ENCODE assay signal across 20 cellular contexts in genomic region chr20:35116258-35116657, GRCh38. TPM values are rescaled to one million over a fixed set of nuclear protein-coding genes. Genes with fewer than 3 reads are reported as not detected.
DNase-seq lines count a peak whose midpoint lies in the region; ATAC-seq, FAIRE-seq and TF ChIP-seq lines count a peak whose summit lies in the region.
"Had no signal": no experiment of that assay in that cellular context is flagged by ENCODE, and none has a peak within 500 bp of the region (broad histone marks: within the 10 kb centered on the region; RNA-seq: fewer than 3 reads in every experiment).

No MANE protein-coding gene starts in this region.

- H3K36me3 Mint-ChIP-seq in activated CD4-positive, alpha-beta T cell treated with anti-CD3 and anti-CD28 coated beads, Interleukin-2, amount 10 ng/mL, durations not matched to agents 24 days and 14 days (ENCODE audit: low read depth) = peaks cover 47% of the 10 kb centered on the region
- peaks cover 30% of the 10 kb centered on the region for H3K36me3 Mint-ChIP-seq in WTC11
- H3K36me3 Mint-ChIP-seq in naive thymus-derived CD4-positive, alpha-beta T cell = peaks cover 13 to 44% (median 30%) of the 10 kb centered on the region in 5 donors

- peak overlapping the region; percentile 43 for H3K27ac Mint-ChIP-seq in activated CD4-positive, alpha-beta T cell treated with anti-CD3 and anti-CD28 coated beads, Interleukin-2, amount 10 ng/mL, durations not matched to agents 24 days and 14 days
- H3K27ac Mint-ChIP-seq in WTC11 = peak overlapping the region; percentile 67; the same call in 1 of the 2 replicates
- H3K27ac Mint-ChIP-seq in naive thymus-derived CD4-positive, alpha-beta T cell = peak overlapping the region in 5 of 9 donors; percentile 10 to 56 (median 41)
- H3K27ac Mint-ChIP-seq: type B pancreatic cell had no signal

- TF ChIP-seq RAD21 in A549 (conservative IDR thresholded peaks at IDR 0.05 in 1 of 2, IDR thresholded peaks at IDR 0.05 in 1 of 2) = no peak

- no peaks in the 10 kb centered on the region for H3K27me3 Mint-ChIP-seq in activated CD4-positive, alpha-beta T cell treated with anti-CD3 and anti-CD28 coated beads, Interleukin-2, amount 10 ng/mL, durations not matched to agents 24 days and 14 days
- no peaks in the 10 kb centered on the region for H3K27me3 Mint-ChIP-seq in WTC11 (ENCODE audit: low read depth)
- no peaks in the 10 kb centered on the region for H3K27me3 Mint-ChIP-seq in naive thymus-derived CD4-positive, alpha-beta T cell
- H3K27me3 Mint-ChIP-seq: naive B cell, type B pancreatic cell had no signal

- peaks cover 4 to 55% (median 11%) of the 10 kb centered on the region in 3 experiments for H3K36me3 ChIP-seq in naive thymus-derived CD4-positive, alpha-beta T cell (ENCODE audit: control insufficient read depth in 2 of 3, insufficient read depth in 3 of 3, low read length in 3 of 3)

- H3K27ac ChIP-seq in A549 = peak overlapping the region in 1 of 2 experiments; percentile 26; a peak in 1 of 6 replicates
- H3K27ac ChIP-seq in naive thymus-derived CD4-positive, alpha-beta T cell (ENCODE audit: low read depth, low read length) = no peak overlapping the region
- H3K27ac ChIP-seq: C4-2B, PC-9, psoas muscle had no signal

- no peak overlapping the region for H3K4me2 ChIP-seq in A549
- H3K4me2 ChIP-seq: PC-9 had no signal

- H3K9me3 Mint-ChIP-seq in activated CD4-positive, alpha-beta T cell treated with anti-CD3 and anti-CD28 coated beads, Interleukin-2, amount 10 ng/mL, durations not matched to agents 24 days and 14 days = no peaks in the 10 kb centered on the region
- H3K9me3 Mint-ChIP-seq in WTC11 = no peaks in the 10 kb centered on the region
- H3K9me3 Mint-ChIP-seq in naive thymus-derived CD4-positive, alpha-beta T cell = peaks cover 0 to 3% (median 0%) of the 10 kb centered on the region in 11 donors
- H3K9me3 Mint-ChIP-seq: naive B cell, type B pancreatic cell had no signal

- ATAC-seq in A549 (no peak; a peak in 1 of 6 replicates), WTC11 (no peak), HG03520 (IDR thresholded peaks at IDR 0.05; ENCODE audit: unreplicated experiment) (no peak)
- ATAC-seq in naive thymus-derived CD4-positive, alpha-beta T cell = no peak
- ATAC-seq: activated CD4-positive, CD25-positive, alpha-beta regulatory T cell treated with anti-CD3 and anti-CD28 coated beads, Interleukin-2, amount 50 U/mL, for 24 hours; psoas muscle had no signal

- CTCF ChIA-PET in A549 (lab: Yijun Ruan, JAX) (interaction anchor here (0.7 to 1.6 kb wide), 5 partner anchors 17 to 226 kb away, joined by 3 to 4 read pairs (median 3); no protein-coding TSS in a partner anchor), WTC11 (lab: Charles Lee) (interaction anchor here (0.6 to 1.6 kb wide), 3 partner anchors 20 to 102 kb away, joined by 3 to 4 read pairs (median 3); no protein-coding TSS in a partner anchor)
- CTCF ChIA-PET in naive thymus-derived CD4-positive, alpha-beta T cell (lab: Charles Lee) = interaction anchor here (0.6 kb wide), 1 partner anchor 33 kb away, joined by 3 read pairs; no protein-coding TSS in a partner anchor

- in situ Hi-C loops in ACHN (cut with HindIII; ENCODE audit: low pct_ligation_motif_present, low pct_unique_long_range_greater_than_20kb, low sequenced_read_pairs) = no loop called here

- no peak overlapping the region for H3K4me3 ChIP-seq in A549
- no peak overlapping the region for H3K4me3 ChIP-seq in naive thymus-derived CD4-positive, alpha-beta T cell (ENCODE audit: low read length)
- H3K4me3 ChIP-seq: PC-9, psoas muscle had no signal

- FAIRE-seq in A549 (lab: Jason Lieb, UNC) = no peak
- FAIRE-seq: A204.1, islet of Langerhans had no signal

- no peak for TF ChIP-seq POLR2A in A549 (IDR thresholded peaks at IDR 0.05; ENCODE audit: low read length)

- intact Hi-C loops in activated CD4-positive, alpha-beta T cell treated with anti-CD3 and anti-CD28 coated beads, Interleukin-2, amount 10 ng/mL, durations not matched to agents 24 days and 14 days (cut with micrococcal nuclease) = no loop called here
- intact Hi-C loops in naive thymus-derived CD4-positive, alpha-beta T cell (cut with micrococcal nuclease) = no loop called here

- no peak for TF ChIP-seq CTCF in A549 (IDR thresholded peaks at IDR 0.05)
- no peak for TF ChIP-seq CTCF in WTC11 (IDR thresholded peaks at IDR 0.05)

- H3K9me3 ChIP-seq in A549 = no peaks in the 10 kb centered on the region
- no peaks in the 10 kb centered on the region for H3K9me3 ChIP-seq in naive thymus-derived CD4-positive, alpha-beta T cell (ENCODE audit: control insufficient read depth in 2 of 3, low read length in 3 of 3)
- H3K9me3 ChIP-seq: psoas muscle had no signal

- 91% methylated on average over 4 of the region's 4 CpGs for WGBS in A549 (ENCODE audit: missing lambda C conversion rate)

- H3K27me3 ChIP-seq in naive thymus-derived CD4-positive, alpha-beta T cell (ENCODE audit: control insufficient read depth in 2 of 2, insufficient read depth in 2 of 2, low read length in 2 of 2) = no peaks in the 10 kb centered on the region

- DNase-seq in activated CD4-positive, alpha-beta T cell treated with anti-CD3 and anti-CD28 coated beads, Interleukin-2, amount 10 ng/mL, durations not matched to agents 24 days and 14 days = no peak
- DNase-seq in activated CD4-positive, alpha-beta T cell treated with anti-CD3 and anti-CD28 coated beads for 1 hour = no peak
- DNase-seq in A549 (ENCODE audit: low read depth in 1 of 2, low spot score in 1 of 2) (no peak), WTC11 (ENCODE audit: low spot score) (no peak), ACHN (no peak), NCI-H1436 (lab: John Stamatoyannopoulos, UW) (no peak)
- no peak for DNase-seq in naive thymus-derived CD4-positive, alpha-beta T cell
- DNase-seq: amygdala, DMS79, naive B cell, NCI-H1417 treated with DMSO at 0.1 percent for 48 hours, NCI-H774, PC-9, psoas muscle had no signal

- POLR2A ChIA-PET in A549 (lab: Yijun Ruan, JAX) (interaction anchor here (0.6 kb wide), 1 partner anchor 20 kb away, joined by 3 read pairs; no protein-coding TSS in a partner anchor), WTC11 (lab: Charles Lee) (interaction anchor here (0.6 kb wide), 1 partner anchor 147 kb away, joined by 4 read pairs; no protein-coding TSS in a partner anchor)
- POLR2A ChIA-PET in naive thymus-derived CD4-positive, alpha-beta T cell (lab: Charles Lee) = no interaction called here

- H3K4me1 ChIP-seq in A549 = peaks cover 2% of the 10 kb centered on the region; the same call in 1 of the 3 replicates
- H3K4me1 ChIP-seq in naive thymus-derived CD4-positive, alpha-beta T cell (ENCODE audit: control insufficient read depth in 2 of 2, insufficient read depth in 2 of 2, low read length in 2 of 2) = no peaks in the 10 kb centered on the region
- H3K4me1 ChIP-seq: psoas muscle had no signal

- no peak for TF ChIP-seq EP300 in A549 (IDR thresholded peaks at IDR 0.05)

- peaks cover 2% of the 10 kb centered on the region for H3K4me1 Mint-ChIP-seq in activated CD4-positive, alpha-beta T cell treated with anti-CD3 and anti-CD28 coated beads, Interleukin-2, amount 10 ng/mL, durations not matched to agents 24 days and 14 days
- no peaks in the 10 kb centered on the region for H3K4me1 Mint-ChIP-seq in WTC11
- H3K4me1 Mint-ChIP-seq in naive thymus-derived CD4-positive, alpha-beta T cell = peaks cover 0 to 4% (median 0%) of the 10 kb centered on the region in 7 donors
- H3K4me1 Mint-ChIP-seq: naive B cell had no signal

- H3K4me3 Mint-ChIP-seq in activated CD4-positive, alpha-beta T cell treated with anti-CD3 and anti-CD28 coated beads, Interleukin-2, amount 10 ng/mL, durations not matched to agents 24 days and 14 days = no peak overlapping the region
- H3K4me3 Mint-ChIP-seq in WTC11 = no peak overlapping the region
- H3K4me3 Mint-ChIP-seq in naive thymus-derived CD4-positive, alpha-beta T cell = no peak overlapping the region
- H3K4me3 Mint-ChIP-seq: naive B cell, type B pancreatic cell had no signal

TF ChIP-seq in A549, 52 proteins besides CTCF, POLR2A, EP300 and RAD21 (continues in another document):
- TF ChIP-seq RFX5 (IDR thresholded peaks at IDR 0.05) = no peak

RNA-seq across cellular contexts. Expression of gene TRPC4AP, which starts 23.7 kb away (rescaled TPM):
- total RNA-seq in activated CD4-positive, alpha-beta T cell treated with anti-CD3 and anti-CD28 coated beads, Interleukin-2, amount 10 ng/mL, durations not matched to agents 24 days and 14 days = 46.4 and 47.8 TPM in 2 replicates
- polyA plus RNA-seq in A549 (2011; rRNA removed) = 55.3 and 64.6 TPM in 2 replicates
- 51.8 and 65.8 TPM in 2 replicates for polyA plus RNA-seq in A549 (2012; cell fraction: cytosol; rRNA removed)
- 118 and 120 TPM in 2 replicates for polyA plus RNA-seq in A549 (2012; cell fraction: nucleus; rRNA removed)
- polyA plus RNA-seq in A549 (2017; fragmentation: RNase III; extraction: RNeasy Plus Mini Kit Qiagen cat#74134 plus additional on column Dnase treatment) = 49.5 to 51.4 TPM (median 50.7 TPM) in 3 replicates
- polyA minus RNA-seq in A549 (2011; rRNA and poly(A)+ RNA removed) = 70.9 and 76.2 TPM in 2 replicates
- 62.7 to 73.8 TPM (median 68.0 TPM) in 3 replicates for total RNA-seq in WTC11 (2021)
- total RNA-seq in naive thymus-derived CD4-positive, alpha-beta T cell = 10 to 100 TPM; 50.5 to 66.0 (median 60.6) TPM
- polyA plus RNA-seq in naive thymus-derived CD4-positive, alpha-beta T cell = 10 to 100 TPM; 45.8 to 72.0 TPM

RNA-seq across cellular contexts. Expression of gene EDEM2, which starts 30.9 kb away (rescaled TPM):
- total RNA-seq in activated CD4-positive, alpha-beta T cell treated with anti-CD3 and anti-CD28 coated beads, Interleukin-2, amount 10 ng/mL, durations not matched to agents 24 days and 14 days = 19.2 and 21.1 TPM in 2 replicates
- polyA plus RNA-seq in A549 (2011; rRNA removed) = 41.2 and 41.6 TPM in 2 replicates
- polyA plus RNA-seq in A549 (2012; cell fraction: cytosol; rRNA removed) = 40.9 and 49.9 TPM in 2 replicates
- polyA plus RNA-seq in A549 (2012; cell fraction: nucleus; rRNA removed) = 40.4 and 42.3 TPM in 2 replicates
- polyA plus RNA-seq in A549 (2017; fragmentation: RNase III; extraction: RNeasy Plus Mini Kit Qiagen cat#74134 plus additional on column Dnase treatment) = 48.9 to 52.0 TPM (median 51.2 TPM) in 3 replicates
- 36.1 and 36.2 TPM in 2 replicates for polyA minus RNA-seq in A549 (2011; rRNA and poly(A)+ RNA removed)
- 22.7 to 24.2 TPM (median 24.0 TPM) in 3 replicates for total RNA-seq in WTC11 (2021)
- total RNA-seq in naive thymus-derived CD4-positive, alpha-beta T cell = 10 to 100 TPM; 15.4 to 30.9 (median 20.0) TPM
- polyA plus RNA-seq in naive thymus-derived CD4-positive, alpha-beta T cell = 10 to 100 TPM; 27.3 to 38.4 TPM

RNA-seq across cellular contexts. Expression of gene PROCR, which starts 55.6 kb away (rescaled TPM):
- total RNA-seq in activated CD4-positive, alpha-beta T cell treated with anti-CD3 and anti-CD28 coated beads, Interleukin-2, amount 10 ng/mL, durations not matched to agents 24 days and 14 days = 0.24 and 0.84 TPM in 2 replicates
- polyA plus RNA-seq in A549 (2011; rRNA removed) = 123 and 127 TPM in 2 replicates
- polyA plus RNA-seq in A549 (2012; cell fraction: cytosol; rRNA removed) = 183 and 229 TPM in 2 replicates
- 195 and 257 TPM in 2 replicates for polyA plus RNA-seq in A549 (2012; cell fraction: nucleus; rRNA removed)
- 132 to 149 TPM (median 134 TPM) in 3 replicates for polyA plus RNA-seq in A549 (2017; fragmentation: RNase III; extraction: RNeasy Plus Mini Kit Qiagen cat#74134 plus additional on column Dnase treatment)
- 57.6 and 61.8 TPM in 2 replicates for polyA minus RNA-seq in A549 (2011; rRNA and poly(A)+ RNA removed)
- total RNA-seq in WTC11 (2021) = 20.5 to 29.7 TPM (median 22.2 TPM) in 3 replicates
- 1 to 10 TPM in 1 of 5 experiments, under 1 TPM in 2, not detected in 2; 0.35 to 2.0 (median 0.60) TPM for total RNA-seq in naive thymus-derived CD4-positive, alpha-beta T cell
- polyA plus RNA-seq in naive thymus-derived CD4-positive, alpha-beta T cell = 1 to 10 TPM in 1 of 2 donors, under 1 TPM in 1; 0.87 to 1.3 TPM
